13 cellular contexts compared by ENCODE assay signal in the genomic region with DNA sequence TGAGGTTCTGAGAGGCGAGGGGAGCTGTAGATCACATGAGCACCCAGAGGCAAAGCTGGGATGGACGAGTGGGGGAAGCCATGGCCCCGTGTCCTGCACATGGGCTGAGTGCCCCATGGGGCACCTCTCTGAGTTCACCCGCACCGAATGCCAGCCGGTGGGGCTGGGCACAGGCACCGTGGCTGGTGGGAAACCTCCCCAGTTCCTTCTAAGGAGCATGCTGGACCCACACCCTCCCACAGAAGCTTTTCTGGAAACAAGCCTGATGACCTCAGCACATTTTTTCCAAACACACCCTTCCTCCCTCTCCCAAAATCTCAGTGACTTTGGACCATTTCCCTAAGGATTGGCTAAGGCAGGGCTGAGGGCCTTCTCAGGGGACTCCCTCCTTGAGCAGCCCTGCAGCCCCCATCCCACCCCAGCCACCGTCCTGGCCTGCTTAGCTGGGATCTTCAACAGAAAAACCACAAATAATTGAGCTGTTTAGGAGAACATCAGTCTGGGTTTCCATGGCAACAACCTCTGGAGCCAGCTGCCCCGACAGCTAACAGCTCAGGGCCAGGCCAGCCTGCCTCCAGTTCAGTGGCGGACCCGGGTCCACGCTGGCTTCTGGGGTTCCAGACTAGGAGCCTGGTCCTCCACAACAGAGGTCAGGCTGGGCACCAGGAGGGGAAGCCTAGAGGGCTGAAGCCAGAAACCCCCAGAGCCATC. TPM values are rescaled to one million over a fixed set of nuclear protein-coding genes. Genes with fewer than 3 reads are reported as not detected.
DNase-seq lines count a peak whose midpoint lies in the region; ATAC-seq and TF ChIP-seq lines count a peak whose summit lies in the region.
"Had no signal": no experiment of that assay in that cellular context is flagged by ENCODE, and none has a peak within 500 bp of the region (broad histone marks: within the 10 kb centered on the region; RNA-seq: fewer than 3 reads in every experiment).

No MANE protein-coding gene starts in this region.

- no peaks in the 10 kb centered on the region for H3K9me2 ChIP-seq in GM23248 (ENCODE audit: insufficient read depth)

- no peaks in the 10 kb centered on the region for H4K20me1 ChIP-seq in GM23248 (ENCODE audit: insufficient read depth)

- H3K4me1 ChIP-seq in GM23248 (ENCODE audit: insufficient read depth) (peaks cover 21% of the 10 kb centered on the region), skeletal muscle satellite cell (ENCODE audit: control insufficient read depth, insufficient read depth, low read length) (peaks cover 18% of the 10 kb centered on the region), upper lobe of right lung (no peaks in the 10 kb centered on the region)

- ATAC-seq in left ventricle myocardium superior (peak; percentile 77), upper lobe of right lung (no peak), HG02884 (IDR thresholded peaks at IDR 0.05; ENCODE audit: unreplicated experiment) (no peak)
- ATAC-seq: T-cell had no signal

- no peak for TF ChIP-seq CTCF in astrocyte of the spinal cord (IDR thresholded peaks at IDR 0.05; ENCODE audit: low read depth, low read length)
- no peak for TF ChIP-seq CTCF in upper lobe of right lung (IDR thresholded peaks at IDR 0.05)

- H3K79me2 ChIP-seq in GM23248 (ENCODE audit: insufficient read depth) = no peaks in the 10 kb centered on the region

- no peaks in the 10 kb centered on the region for H3K27me3 ChIP-seq in GM23248 (replicated peaks; ENCODE audit: insufficient read depth)
- H3K27me3 ChIP-seq in skeletal muscle satellite cell (ENCODE audit: control insufficient read depth, insufficient read depth, low read length) = no peaks in the 10 kb centered on the region
- no peaks in the 10 kb centered on the region for H3K27me3 ChIP-seq in upper lobe of right lung
- H3K27me3 ChIP-seq: uterus had no signal

- H3K9me3 ChIP-seq in GM23248 (ENCODE audit: low read depth) (peaks cover 2% of the 10 kb centered on the region), skeletal muscle satellite cell (replicated peaks; ENCODE audit: low read length) (peaks cover 16% of the 10 kb centered on the region), upper lobe of right lung (no peaks in the 10 kb centered on the region)

- H3K9ac ChIP-seq in GM23248 (peak overlapping the region; percentile 20), skeletal muscle satellite cell (ENCODE audit: low read depth, low read length) (peak overlapping the region; percentile 45)

- peaks cover 23% of the 10 kb centered on the region for H3F3A ChIP-seq in GM23248 (ENCODE audit: insufficient read depth)

- H3K27ac ChIP-seq in GM23248 = no peak overlapping the region
- H3K27ac ChIP-seq in upper lobe of right lung = no peak overlapping the region

- in situ Hi-C loops in GM23248 (cut with MboI) (no loop called here), astrocyte of the spinal cord (cut with HindIII; ENCODE audit: low sequenced_read_pairs) (no loop called here)

- intact Hi-C loops in left ventricle myocardium superior (cut with micrococcal nuclease) (no loop called here), upper lobe of right lung (cut with DNase I) (no loop called here)

- no peaks in the 10 kb centered on the region for H3K36me3 ChIP-seq in GM23248 (ENCODE audit: low read depth)
- no peaks in the 10 kb centered on the region for H3K36me3 ChIP-seq in skeletal muscle satellite cell (ENCODE audit: insufficient read depth, low read length)
- H3K36me3 ChIP-seq in upper lobe of right lung = no peaks in the 10 kb centered on the region
- H3K36me3 ChIP-seq: uterus had no signal

- peak; percentile 92 for DNase-seq in GM23248
- peak; percentile 76 for DNase-seq in astrocyte of the spinal cord (ENCODE audit: low read depth, low spot score)
- peak; percentile 64 for DNase-seq in left ventricle myocardium superior
- no peak for DNase-seq in dermis blood vessel endothelial cell
- DNase-seq in upper lobe of right lung = no peak
- no peak for DNase-seq in UCSD-AML1 (lab: John Stamatoyannopoulos, UW; ENCODE audit: unreplicated experiment)
- DNase-seq: NCI-H446 treated with DMSO at 0.1 percent for 48 hours, T-cell had no signal

- no peak overlapping the region for H2AFZ ChIP-seq in GM23248

- H3K4me3 ChIP-seq in GM23248 (no peak overlapping the region), astrocyte of the spinal cord (ENCODE audit: low read depth, low read length) (no peak overlapping the region), skeletal muscle satellite cell (ENCODE audit: low read length) (no peak overlapping the region), upper lobe of right lung (no peak overlapping the region)
- H3K4me3 ChIP-seq: uterus had no signal

- WGBS in GM23248 (ENCODE audit: low coverage in 1 of 2, low lambda C conversion rate in 2 of 2, missing lambda C conversion rate in 2 of 2), 2 experiments = 13% methylated on average over 9 to 12 of the region's 12 CpGs

- peak overlapping the region; percentile 31 for H3K4me2 ChIP-seq in GM23248 (ENCODE audit: unreplicated experiment)
- no peak overlapping the region for H3K4me2 ChIP-seq in skeletal muscle satellite cell (ENCODE audit: low read length)

RNA-seq across cellular contexts. Expression of a gene that starts 18.1 kb away (rescaled TPM):
- total RNA-seq in GM23248 (2014; rRNA removed; shearing (Covaris generic)) = not detected in 2 replicates
- polyA plus RNA-seq in GM23248 (2016; fragmentation: Nextera tagmentation; extraction: Ambion mirVana) = not detected in 2 replicates
- total RNA-seq in left ventricle myocardium superior (not detected), dermis blood vessel endothelial cell (not detected in 2 replicates), upper lobe of right lung (not detected)
- not detected in 2 replicates for total RNA-seq in skeletal muscle satellite cell (2012; rRNA removed)
- total RNA-seq: Daoy, HT1080, T-cell, uterus had no signal

Comparison
In these comparisons a context has a peak if more than half of its experiments do, and no peak if none do; other contexts are left out.
1. DNase-seq: peak in GM23248 (single experiment), astrocyte of the spinal cord (single experiment) and left ventricle myocardium superior (single experiment); none in dermis blood vessel endothelial cell (single experiment), upper lobe of right lung (single experiment) and UCSD-AML1 (single experiment).